7 cellular contexts compared by ENCODE assay signal in genomic region chr9:128946945-128947422, GRCh38. TPM values are rescaled to one million over a fixed set of nuclear protein-coding genes. Genes with fewer than 3 reads are reported as not detected.
A peak's percentile ranks its signal among the peaks of the same experiment; 100 is the strongest.
DNase-seq lines count a peak whose midpoint lies in the region; ATAC-seq, FAIRE-seq and TF ChIP-seq lines count a peak whose summit lies in the region.

No MANE protein-coding gene starts in this region.

- H3K4me3 ChIP-seq in SK-N-MC: peak overlapping the region; percentile 95
- H3K4me3 ChIP-seq in duodenal mucosa (ENCODE audit: low read depth in 1 of 2, low read length in 2 of 2): peak overlapping the region; percentile 96
- peak overlapping the region; percentile 74 for H3K4me3 ChIP-seq in lower lobe of right lung
- peak overlapping the region; percentile 82 for H3K4me3 ChIP-seq in thymus (ENCODE audit: low read length)

- no peak for TF ChIP-seq POLR2A in GM12892 (IDR thresholded peaks at IDR 0.05; ENCODE audit: low read depth, low read length)

- DNase-seq in GM12892 (ENCODE audit: insufficient read length) (no peak), SK-N-MC (ENCODE audit: low read depth, low spot score) (no peak), lower lobe of right lung (peak; percentile 63)
- DNase-seq in stimulated activated CD8-positive, alpha-beta memory T cell treated with anti-CD3 and anti-CD28 coated beads, Interleukin-4, amount 100 ng/mL, for 48 hours: no peak

- no peak for TF ChIP-seq CTCF in lower lobe of right lung (IDR thresholded peaks at IDR 0.05)

- intact Hi-C loops in lower lobe of right lung (cut with DNase I): no loop called here

- H3K9me3 ChIP-seq in SK-N-MC (ENCODE audit: low read depth, low read length) (no peaks in the 10 kb centered on the region), duodenal mucosa (ENCODE audit: control insufficient read depth in 1 of 2, low read length in 2 of 2) (no peaks in the 10 kb centered on the region), lower lobe of right lung (no peaks in the 10 kb centered on the region), thymus (ENCODE audit: control insufficient read depth) (no peaks in the 10 kb centered on the region)

- ATAC-seq in HG02798 (IDR thresholded peaks at IDR 0.05; ENCODE audit: poor library complexity, unreplicated experiment) (peak; percentile 24), lower lobe of right lung (peak; percentile 48 to 56)

- peaks cover 8 to 13% of the 10 kb centered on the region in 2 donors for H3K4me1 ChIP-seq in duodenal mucosa (ENCODE audit: control insufficient read depth in 1 of 2, insufficient read depth in 2 of 2, low read length in 2 of 2)
- peaks cover 38% of the 10 kb centered on the region for H3K4me1 ChIP-seq in lower lobe of right lung
- peaks cover 3% of the 10 kb centered on the region for H3K4me1 ChIP-seq in thymus (ENCODE audit: control insufficient read depth, insufficient read depth, low read length)

- FAIRE-seq in GM12892 (lab: Jason Lieb, UNC): peak; percentile 40

- no peak overlapping the region for H3K27ac ChIP-seq in SK-N-MC
- peak overlapping the region; percentile 62 for H3K27ac ChIP-seq in duodenal mucosa (ENCODE audit: low read depth, low read length)
- H3K27ac ChIP-seq in lower lobe of right lung: peak overlapping the region; percentile 91
- peak overlapping the region; percentile 85 for H3K27ac ChIP-seq in thymus (ENCODE audit: low read depth)

- H3K27me3 ChIP-seq in duodenal mucosa (ENCODE audit: control insufficient read depth in 1 of 2, insufficient read depth in 2 of 2, low read length in 2 of 2): no peaks in the 10 kb centered on the region
- no peaks in the 10 kb centered on the region for H3K27me3 ChIP-seq in lower lobe of right lung (ENCODE audit: low read depth)
- no peaks in the 10 kb centered on the region for H3K27me3 ChIP-seq in thymus (ENCODE audit: control insufficient read depth, insufficient read depth)

- H3K9ac ChIP-seq in SK-N-MC (ENCODE audit: insufficient read length) (peak overlapping the region; percentile 93), duodenal mucosa (ENCODE audit: low read depth in 1 of 2, low read length in 2 of 2) (peak overlapping the region; percentile 84 to 95)

- WGBS in thymus: 13% methylated on average over 31 of the region's 31 CpGs

- H3K36me3 ChIP-seq in SK-N-MC (ENCODE audit: insufficient read depth, low read length) (peaks cover 13% of the 10 kb centered on the region), duodenal mucosa (ENCODE audit: control insufficient read depth in 1 of 2, insufficient read depth in 2 of 2, low read length in 2 of 2) (peaks cover 0 to 10% of the 10 kb centered on the region in 2 donors), lower lobe of right lung (peaks cover 30% of the 10 kb centered on the region), thymus (ENCODE audit: control insufficient read depth, insufficient read depth) (peaks cover 9% of the 10 kb centered on the region)

RNA-seq across cellular contexts. Expression of gene DOLK, which starts 0.4 kb away (rescaled TPM):
- polyA plus RNA-seq in GM12892 (2012; ENCODE audit: missing spikeins): 5.0 TPM
- 14.4 TPM for total RNA-seq in lower lobe of right lung
- 8.0 TPM for polyA plus RNA-seq in thymus

RNA-seq across cellular contexts. Expression of gene NUP188, which starts 0.5 kb away (rescaled TPM):
- polyA plus RNA-seq in GM12892 (2012; ENCODE audit: missing spikeins): 44.5 TPM
- 42.4 TPM for total RNA-seq in lower lobe of right lung
- 19.2 TPM for polyA plus RNA-seq in thymus

RNA-seq across cellular contexts. Expression of gene PHYHD1, which starts 26.2 kb away (rescaled TPM):
- polyA plus RNA-seq in GM12892 (2012; ENCODE audit: missing spikeins): 1.1 TPM
- total RNA-seq in lower lobe of right lung: 39.8 TPM
- 25.6 TPM for polyA plus RNA-seq in thymus
